21 cellular contexts compared by ENCODE assay signal in genomic region chr17:11899494-11899893, GRCh38.
DNase-seq lines count a peak whose midpoint lies in the region; ATAC-seq, FAIRE-seq and TF ChIP-seq lines count a peak whose summit lies in the region.
"Had no signal": no experiment of that assay in that cellular context is flagged by ENCODE, and none has a peak within 500 bp of the region (broad histone marks: within the 10 kb centered on the region; RNA-seq: fewer than 3 reads in every experiment).

No MANE protein-coding gene starts in this region.

- no peak overlapping the region for H2AFZ ChIP-seq in HepG2 (ENCODE audit: low read length)

- no peak for TF ChIP-seq RAD21 in HepG2 (CRISPR knock-in tag; IDR thresholded peaks at IDR 0.05)

- no peaks in the 10 kb centered on the region for H4K20me1 ChIP-seq in HepG2 (ENCODE audit: insufficient read depth, low read length)

- H3K4me3 ChIP-seq in HepG2 (replicated peaks in 1 of 3; ENCODE audit: insufficient read depth in 1 of 3, low read depth in 2 of 3, low read length in 3 of 3) (no peak overlapping the region), right lobe of liver (no peak overlapping the region), left lung (no peak overlapping the region)
- H3K4me3 ChIP-seq: Peyer's patch had no signal

- TF ChIP-seq POLR2A in HepG2 (IDR thresholded peaks at IDR 0.05; ENCODE audit: insufficient read depth in 1 of 2, low read depth in 2 of 2, low read length in 2 of 2) (no peak), right lobe of liver (IDR thresholded peaks at IDR 0.05) (no peak)

- H3K27ac Mint-ChIP-seq in brain, result peak overlapping the region in 4 of 5 experiments; percentile 45 to 96 (median 90)
- H3K27ac Mint-ChIP-seq: activated CD4-positive, alpha-beta memory T cell treated with anti-CD3 and anti-CD28 coated beads, Interleukin-2, amount 10 ng/mL, durations not matched to agents 7 days and 5 days; activated naive CD4-positive, alpha-beta T cell treated with anti-CD3 and anti-CD28 coated beads, Interleukin-2, amount 50 U/mL, for 72 hours; activated T-cell treated with anti-CD3 and anti-CD28 coated beads, Interleukin-2, amount 50 U/mL, for 24 hours had no signal

- H3K4me1 ChIP-seq in HepG2 (ENCODE audit: insufficient read depth, low read length), result no peaks in the 10 kb centered on the region
- H3K4me1 ChIP-seq in right lobe of liver, result no peaks in the 10 kb centered on the region
- H3K4me1 ChIP-seq in left lung, result no peaks in the 10 kb centered on the region
- H3K4me1 ChIP-seq: esophagus squamous epithelium, Peyer's patch had no signal

- H3K79me2 ChIP-seq in HepG2 (ENCODE audit: insufficient read depth, low read length), result no peaks in the 10 kb centered on the region

- H3K4me1 Mint-ChIP-seq in brain, result peaks cover 25% of the 10 kb centered on the region
- H3K4me1 Mint-ChIP-seq: activated CD4-positive, alpha-beta memory T cell treated with anti-CD3 and anti-CD28 coated beads, Interleukin-2, amount 10 ng/mL, durations not matched to agents 7 days and 5 days had no signal

- FAIRE-seq in HepG2 (lab: Jason Lieb, UNC), result no peak
- FAIRE-seq: keratinocyte, urothelium cell line had no signal

- no peak overlapping the region for H3K9ac ChIP-seq in HepG2 (ENCODE audit: insufficient read depth, low read depth, low read length)

- no peaks in the 10 kb centered on the region for H3K9me3 ChIP-seq in HepG2 (ENCODE audit: low read length)
- no peaks in the 10 kb centered on the region for H3K9me3 ChIP-seq in right lobe of liver
- peaks cover 0 to 2% of the 10 kb centered on the region in 2 donors for H3K9me3 ChIP-seq in left lung
- H3K9me3 ChIP-seq: esophagus squamous epithelium, Peyer's patch had no signal

- peak; percentile 30; the same call in 1 of the 2 replicates for TF ChIP-seq CTCF in HepG2 (CRISPR knock-in tag; IDR thresholded peaks at IDR 0.05)
- TF ChIP-seq CTCF in right lobe of liver (IDR thresholded peaks at IDR 0.05), result no peak
- TF ChIP-seq CTCF in brain (conservative IDR thresholded peaks at IDR 0.05), result no peak
- no peak for TF ChIP-seq CTCF in left lung (IDR thresholded peaks at IDR 0.05)

- ATAC-seq in HepG2, result no peak
- ATAC-seq in right lobe of liver, result no peak
- ATAC-seq in left lung, result peak; percentile 15
- ATAC-seq in HG03354 (IDR thresholded peaks at IDR 0.05; ENCODE audit: poor library complexity, severe bottlenecking, unreplicated experiment), result no peak
- ATAC-seq: activated naive CD4-positive, alpha-beta T cell treated with anti-CD3 and anti-CD28 coated beads, Interleukin-2, amount 50 U/mL, for 72 hours had no signal

- H3K27me3 ChIP-seq in HepG2 (ENCODE audit: control insufficient read depth in 1 of 2, insufficient read depth in 2 of 2, low read length in 2 of 2) (no peaks in the 10 kb centered on the region), right lobe of liver (no peaks in the 10 kb centered on the region), left lung (no peaks in the 10 kb centered on the region)
- H3K27me3 ChIP-seq: brain microvascular endothelial cell, esophagus squamous epithelium, Peyer's patch had no signal

- intact Hi-C loops in HepG2 (cut with micrococcal nuclease; ENCODE audit: unreplicated experiment), result no loop called here
- intact Hi-C loops in right lobe of liver (cut with DNase I), result no loop called here
- intact Hi-C loops in left lung (cut with DNase I), result no loop called here

- H3K27ac ChIP-seq in HepG2 (ENCODE audit: extremely low read length, insufficient read depth, low read length), result no peak overlapping the region
- H3K27ac ChIP-seq in right lobe of liver, result no peak overlapping the region
- H3K27ac ChIP-seq in left lung, result no peak overlapping the region
- H3K27ac ChIP-seq: brain microvascular endothelial cell, Peyer's patch had no signal

- H3K9me3 Mint-ChIP-seq in brain, result peaks cover 4 to 50% (median 6%) of the 10 kb centered on the region in 5 experiments
- H3K9me3 Mint-ChIP-seq: activated T-cell treated with anti-CD3 and anti-CD28 coated beads, Interleukin-2, amount 50 U/mL, for 24 hours had no signal

- H3K36me3 ChIP-seq in HepG2 (replicated peaks in 1 of 2; ENCODE audit: control insufficient read depth in 1 of 2, insufficient read depth in 2 of 2, low read length in 2 of 2) (no peaks in the 10 kb centered on the region), right lobe of liver (no peaks in the 10 kb centered on the region), left lung (no peaks in the 10 kb centered on the region)
- H3K36me3 ChIP-seq: brain microvascular endothelial cell, esophagus squamous epithelium, Peyer's patch had no signal

- no peak for TF ChIP-seq EP300 in HepG2 (IDR thresholded peaks at IDR 0.05; ENCODE audit: low read depth in 2 of 2, low read length in 2 of 2)
- no peak for TF ChIP-seq EP300 in HepG2 (CRISPR knock-in tag; IDR thresholded peaks at IDR 0.05; ENCODE audit: borderline replicate concordance)

- DNase-seq in HepG2 (ENCODE audit: low spot score) (no peak), right lobe of liver (no peak), left lung (no peak), NCI-H187 treated with DMSO at 0.1 percent for 48 hours (lab: John Stamatoyannopoulos, UW) (no peak), GM19240 (ENCODE audit: insufficient read length, low spot score) (no peak)
- DNase-seq in activated CD4-positive, alpha-beta T cell treated with anti-CD3 and anti-CD28 coated beads for 1 hour, result no peak
- DNase-seq: activated CD4-positive, alpha-beta memory T cell treated with anti-CD3 and anti-CD28 coated beads, Interleukin-2, amount 10 ng/mL, durations not matched to agents 7 days and 5 days; activated T-cell treated with anti-CD3 and anti-CD28 coated beads, Interleukin-2, amount 50 U/mL, for 24 hours; brain microvascular endothelial cell; DMS79 treated with DMSO at 0.1 percent for 48 hours; esophagus squamous epithelium; MM.1S; NCI-H2081; NCI-H526; Peyer's patch; stimulated activated CD4-positive, alpha-beta T cell treated with anti-CD3 and anti-CD28 coated beads, Interleukin-1b, Interleukin-23, amount 100 ng/mL, for 48 hours had no signal

- CTCF ChIA-PET in HepG2 (lab: Yijun Ruan, JAX; ENCODE audit: low intra/inter-chr PET ratio, low total read pairs), result no interaction called here

- peak overlapping the region in 1 of 5 experiments; percentile 16 for H3K4me3 Mint-ChIP-seq in brain
- H3K4me3 Mint-ChIP-seq: activated CD4-positive, alpha-beta memory T cell treated with anti-CD3 and anti-CD28 coated beads, Interleukin-2, amount 10 ng/mL, durations not matched to agents 7 days and 5 days; activated T-cell treated with anti-CD3 and anti-CD28 coated beads, Interleukin-2, amount 50 U/mL, for 24 hours had no signal

- no TSS peak for BruUV-seq in HepG2 (replicated peaks; lab: Mats Ljungman, UMichigan)

- 0% methylated on average over 2 of the region's 2 CpGs for WGBS in HepG2 (ENCODE audit: low lambda C conversion rate)
- WGBS in right lobe of liver (ENCODE audit: insufficient coverage, low coverage, low lambda C conversion rate, missing lambda C conversion rate), result 34% methylated on average over 2 of the region's 2 CpGs

- POLR2A ChIA-PET in HepG2 (lab: Yijun Ruan, JAX), result interaction anchor here (0.9 kb wide), 1 partner anchor 98 kb away, joined by 3 read pairs; the partner anchor contains the start of gene ZNF18

- H3K27me3 Mint-ChIP-seq in brain, result peaks cover 8% of the 10 kb centered on the region
- H3K27me3 Mint-ChIP-seq: activated CD4-positive, alpha-beta memory T cell treated with anti-CD3 and anti-CD28 coated beads, Interleukin-2, amount 10 ng/mL, durations not matched to agents 7 days and 5 days had no signal

- no peak overlapping the region for H3K4me2 ChIP-seq in HepG2 (ENCODE audit: low read depth, low read length)

- in situ Hi-C loops in HepG2 (cut with HindIII; ENCODE audit: extremely low pct_ligation_motif_present, low pct_unique_long_range_greater_than_20kb), result no loop called here

- peaks cover 4% of the 10 kb centered on the region for H3K36me3 Mint-ChIP-seq in brain
- H3K36me3 Mint-ChIP-seq: activated naive CD4-positive, alpha-beta T cell treated with anti-CD3 and anti-CD28 coated beads, Interleukin-2, amount 50 U/mL, for 72 hours had no signal

TF ChIP-seq in HepG2, 621 proteins besides CTCF, POLR2A, EP300 and RAD21:
- TF ChIP-seq ZNF652 (CRISPR knock-in tag; IDR thresholded peaks at IDR 0.05; ENCODE audit: borderline replicate concordance, low read depth) (0 out of 2 replicates have a peak, but pooled peaks have one; percentile 32), BHLHE40 (IDR thresholded peaks at IDR 0.05; ENCODE audit: low read length) (no peak)
